In the genomic region with DNA sequence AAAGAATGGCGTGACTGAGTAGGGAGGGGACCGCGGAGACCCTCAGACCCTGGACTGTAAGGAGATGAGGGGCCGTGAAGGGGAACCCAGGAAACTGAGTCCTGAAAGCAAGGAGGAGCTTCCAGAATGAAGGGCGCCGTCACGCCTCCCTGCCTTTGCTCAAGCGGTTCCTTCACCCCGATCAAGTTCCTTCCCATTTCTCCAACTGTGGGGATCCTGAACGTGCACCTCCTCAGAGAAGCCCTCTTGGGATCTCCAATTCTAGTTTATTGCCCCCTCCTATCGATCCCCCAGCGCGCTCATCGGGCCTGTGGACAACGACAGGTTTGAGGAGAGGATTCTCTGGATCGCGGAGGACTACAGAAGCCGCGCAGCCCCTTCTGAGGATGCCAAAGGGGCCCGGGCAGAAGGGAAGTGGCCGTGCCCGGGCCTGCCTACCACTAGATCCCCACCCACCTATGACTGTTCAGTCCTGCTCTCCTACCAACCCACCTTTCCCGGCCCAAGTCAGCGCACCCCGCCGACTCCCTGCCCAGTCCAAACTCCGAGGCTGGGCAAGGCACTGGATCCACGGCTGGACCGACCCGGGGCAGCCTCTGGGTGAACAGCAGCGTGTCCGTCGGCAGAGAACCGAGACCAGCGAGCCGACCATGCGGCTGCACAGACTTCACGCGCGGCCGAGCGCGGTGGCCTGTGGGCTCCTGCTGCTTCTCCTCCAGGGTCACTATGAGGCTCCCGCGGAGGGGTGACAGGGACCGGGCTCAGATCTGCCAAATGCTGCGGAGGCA, we compare ENCODE assay signal across 8 cellular contexts. TPM values are rescaled to one million over a fixed set of nuclear protein-coding genes. Genes with fewer than 3 reads are reported as not detected.
DNase-seq lines count a peak whose midpoint lies in the region; ATAC-seq and TF ChIP-seq lines count a peak whose summit lies in the region.

No MANE protein-coding gene starts in this region.

- H3K4me3 ChIP-seq in body of pancreas (peak overlapping the region in 1 of 2 donors; percentile 47), lower leg skin (ENCODE audit: low read depth, poor library complexity, severe bottlenecking) (peak overlapping the region; percentile 10), aorta (ENCODE audit: low read length in 2 of 2) (peak overlapping the region in 1 of 2 donors; percentile 21)

- H3K36me3 ChIP-seq in body of pancreas (replicated peaks in 1 of 2; ENCODE audit: insufficient read depth in 1 of 2, low read depth in 2 of 2) (no peaks in the 10 kb centered on the region), aorta (ENCODE audit: control insufficient read depth in 1 of 2, insufficient read depth in 2 of 2, low read length in 1 of 2) (peaks cover 0 to 3% of the 10 kb centered on the region in 2 donors)

- H3K27ac ChIP-seq in body of pancreas: no peak overlapping the region
- no peak overlapping the region for H3K27ac ChIP-seq in aorta (ENCODE audit: low read depth in 1 of 2, low read length in 2 of 2)

- H3K4me1 ChIP-seq in body of pancreas (peaks cover 10% of the 10 kb centered on the region), aorta (ENCODE audit: control insufficient read depth in 1 of 2, insufficient read depth in 2 of 2, low read length in 2 of 2) (no peaks in the 10 kb centered on the region)

- peak; percentile 28 for ATAC-seq in body of pancreas
- peak; percentile 51 for ATAC-seq in aorta (ENCODE audit: low FRiP score)
- ATAC-seq in HG03460 (IDR thresholded peaks at IDR 0.05; ENCODE audit: unreplicated experiment): no peak
- ATAC-seq in HG03135 (IDR thresholded peaks at IDR 0.05; ENCODE audit: unreplicated experiment): no peak

- TF ChIP-seq POLR2A in body of pancreas (IDR thresholded peaks at IDR 0.05): no peak
- TF ChIP-seq POLR2A in lower leg skin (IDR thresholded peaks at IDR 0.05): no peak

- TF ChIP-seq CTCF in body of pancreas (IDR thresholded peaks at IDR 0.05): no peak
- TF ChIP-seq CTCF in lower leg skin (IDR thresholded peaks at IDR 0.05): no peak

- intact Hi-C loops in body of pancreas (cut with DNase I): no loop called here
- intact Hi-C loops in lower leg skin (cut with DNase I; ENCODE audit: low total_unique reads): no loop called here
- intact Hi-C loops in aorta (cut with DNase I): loop anchor here in 1 of 2 donors (2.0 kb wide), 1 partner anchor 53 kb away; no protein-coding TSS in a partner anchor

- H3K9me3 ChIP-seq in body of pancreas (no peaks in the 10 kb centered on the region), aorta (ENCODE audit: control insufficient read depth, low read length) (no peaks in the 10 kb centered on the region)

- peak; percentile 10 for DNase-seq in activated naive CD4-positive, alpha-beta T cell treated with Interleukin-2 at 50 U/mL for 16 hours
- DNase-seq in activated naive CD4-positive, alpha-beta T cell (lab: John Stamatoyannopoulos, UW): no peak
- DNase-seq in body of pancreas (peak in 2 of 4 donors; percentile 30 to 37), lower leg skin (ENCODE audit: low spot score in 2 of 2) (no peak), aorta (peak in 1 of 2 donors; percentile 80), NK-92 (lab: John Stamatoyannopoulos, UW; ENCODE audit: unreplicated experiment) (no peak)

- 0 to 1% methylated on average over 19 to 47 of the region's 47 CpGs for WGBS in body of pancreas, 2 donors
- 1% methylated on average over 28 to 47 of the region's 47 CpGs for WGBS in lower leg skin, 2 donors
- WGBS in aorta, 2 donors: 1 to 2% methylated on average over 44 of the region's 47 CpGs

- peaks cover 0 to 9% of the 10 kb centered on the region in 2 donors for H3K27me3 ChIP-seq in body of pancreas
- no peaks in the 10 kb centered on the region for H3K27me3 ChIP-seq in aorta (ENCODE audit: control insufficient read depth in 1 of 2, insufficient read depth in 2 of 2, low read length in 1 of 2)

RNA-seq across cellular contexts. Expression of a gene that starts 12.8 kb away (rescaled TPM):
- total RNA-seq in body of pancreas: 1 to 10 TPM; 5.2 to 5.6 TPM
- total RNA-seq in lower leg skin: 1 to 10 TPM in 3 of 4 donors, under 1 TPM in 1; 0.59 to 1.3 (median 1.2) TPM
- 1 to 10 TPM; 1.0 to 2.4 TPM for total RNA-seq in aorta
- polyA plus RNA-seq in aorta: 1 to 10 TPM in 1 of 2 donors, under 1 TPM in 1; 0.15 to 1.5 TPM

RNA-seq across cellular contexts. Expression of a gene that starts 12.9 kb away (rescaled TPM):
- 10 to 100 TPM; 24.9 to 29.3 TPM for total RNA-seq in body of pancreas
- 10 to 100 TPM; 37.4 to 90.2 (median 50.2) TPM for total RNA-seq in lower leg skin
- total RNA-seq in aorta: 10 to 100 TPM; 32.7 to 42.1 TPM
- polyA plus RNA-seq in aorta: 10 to 100 TPM; 20.5 to 34.4 TPM

RNA-seq across cellular contexts. Expression of a gene that starts 14.0 kb away (rescaled TPM):
- total RNA-seq in body of pancreas: 10 to 100 TPM in 1 of 2 donors, 1 to 10 TPM in 1; 7.6 to 15.3 TPM
- 10 to 100 TPM; 39.3 to 60.3 (median 55.4) TPM for total RNA-seq in lower leg skin
- 10 to 100 TPM; 51.9 to 62.4 TPM for total RNA-seq in aorta
- polyA plus RNA-seq in aorta: 100 to 1,000 TPM; 149 to 165 TPM

RNA-seq across cellular contexts. Expression of a gene that starts 22.9 kb away (rescaled TPM):
- total RNA-seq in body of pancreas (1 to 10 TPM in 1 of 2 donors, not detected in 1; 8.3 TPM), lower leg skin (10 to 100 TPM in 2 of 4 donors, 1 to 10 TPM in 2; 5.9 to 34.3 (median 17.4) TPM), aorta (10 to 100 TPM; 23.6 to 30.1 TPM)
- polyA plus RNA-seq in aorta: 10 to 100 TPM; 16.2 to 35.2 TPM

RNA-seq across cellular contexts. Expression of a gene that starts 29.5 kb away (rescaled TPM):
- total RNA-seq in body of pancreas (not detected), lower leg skin (under 1 TPM in 2 of 4 donors, not detected in 2; 0.10 to 0.58 TPM), aorta (not detected)
- polyA plus RNA-seq in aorta: under 1 TPM in 1 of 2 donors, not detected in 1; 0.18 TPM

Comparison
In these comparisons a context has a peak if more than half of its experiments do, and no peak if none do; other contexts are left out.
1. ATAC-seq: peak in body of pancreas (single experiment) and aorta (single experiment); none in HG03460 (single experiment) and HG03135 (single experiment).